Comparison of ENCODE assay signal across 18 cellular contexts in the genomic region with DNA sequence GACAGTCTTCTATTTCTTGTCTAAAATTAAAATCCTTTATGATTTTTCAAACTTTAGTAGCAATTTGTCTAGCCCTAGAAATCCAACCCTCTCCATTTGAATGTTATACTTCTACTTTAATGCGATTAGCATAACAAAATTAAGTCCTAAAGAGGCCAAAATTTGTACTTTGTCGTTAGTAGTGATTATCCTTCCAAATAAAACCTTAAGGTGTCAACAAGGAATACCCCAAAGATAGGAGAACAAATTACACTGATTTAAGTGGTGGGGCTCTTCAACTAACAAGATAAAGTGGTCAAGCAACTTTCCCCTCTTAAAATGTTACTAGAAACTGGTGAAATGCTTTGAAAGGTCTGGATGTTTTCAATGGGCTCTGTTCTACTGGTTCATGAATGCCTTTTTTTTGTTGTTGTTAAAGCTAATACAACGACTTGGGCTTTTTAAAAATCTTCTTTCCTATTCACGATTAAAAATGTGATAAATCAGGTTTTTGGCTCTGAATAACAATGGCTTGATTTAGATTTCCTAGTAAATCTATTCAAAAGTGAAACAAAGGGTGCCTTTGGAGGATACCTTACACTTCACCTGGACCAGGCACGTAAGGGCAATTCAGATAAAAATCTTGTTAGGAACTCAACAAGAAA. TPM values are rescaled to one million over a fixed set of nuclear protein-coding genes. Genes with fewer than 3 reads are reported as not detected.
DNase-seq lines count a peak whose midpoint lies in the region; TF ChIP-seq lines count a peak whose summit lies in the region.
"Had no signal": no experiment of that assay in that cellular context is flagged by ENCODE, and none has a peak within 500 bp of the region (broad histone marks: within the 10 kb centered on the region; RNA-seq: fewer than 3 reads in every experiment).

No MANE protein-coding gene starts in this region.

- H3K79me2 ChIP-seq in Karpas-422 (ENCODE audit: low read length): no peaks in the 10 kb centered on the region

- H3K36me3 Mint-ChIP-seq in endodermal cell (ENCODE audit: low read depth): no peaks in the 10 kb centered on the region

- H3K9me3 ChIP-seq in HAP-1 (peaks cover 3% of the 10 kb centered on the region), endodermal cell (ENCODE audit: control insufficient read depth, low read length) (peaks cover 5% of the 10 kb centered on the region), Karpas-422 (ENCODE audit: low read length) (no peaks in the 10 kb centered on the region)
- H3K9me3 ChIP-seq: left lung, ovary had no signal

- H3K4me1 ChIP-seq in HAP-1 (peaks cover 29% of the 10 kb centered on the region), endodermal cell (ENCODE audit: control insufficient read depth, insufficient read depth, low read length) (peaks cover 4% of the 10 kb centered on the region), Karpas-422 (ENCODE audit: low read length) (no peaks in the 10 kb centered on the region)

- H3K4me2 ChIP-seq in Karpas-422 (ENCODE audit: low read depth, low read length, poor library complexity, severe bottlenecking): no peak overlapping the region
- H3K4me2 ChIP-seq: KMS-11 had no signal

- WGBS in endodermal cell (ENCODE audit: insufficient coverage in 1 of 2, insufficient read length in 1 of 2), 2 experiments: 3 to 7% methylated on average over 2 to 5 of the region's 5 CpGs

- no peak overlapping the region for H3K27ac Mint-ChIP-seq in endodermal cell
- H3K27ac Mint-ChIP-seq: activated CD8-positive, alpha-beta T cell treated with anti-CD3 and anti-CD28 coated beads for 36 hours; activated T-helper 2 cell treated with anti-CD3 and anti-CD28 coated beads, Interferon-gamma antibody, Interleukin-2, Interleukin-4, amounts not matched to agents 10 μg/mL and 5 μg/mL and 100 μg/mL, durations not matched to agents 14 hours and 24 hours and 36 hours had no signal

- H3K27me3 ChIP-seq in HAP-1 (ENCODE audit: low read depth) (no peaks in the 10 kb centered on the region), endodermal cell (ENCODE audit: control insufficient read depth, insufficient read depth, low read length, poor library complexity, severe bottlenecking) (peaks cover 96% of the 10 kb centered on the region), Karpas-422 (ENCODE audit: low read length) (no peaks in the 10 kb centered on the region)
- H3K27me3 ChIP-seq: ovary had no signal

- H3K9me3 Mint-ChIP-seq in endodermal cell: no peaks in the 10 kb centered on the region
- H3K9me3 Mint-ChIP-seq: activated CD8-positive, alpha-beta T cell treated with anti-CD3 and anti-CD28 coated beads for 36 hours; activated T-helper 2 cell treated with anti-CD3 and anti-CD28 coated beads, Interferon-gamma antibody, Interleukin-2, Interleukin-4, amounts not matched to agents 10 μg/mL and 5 μg/mL and 100 μg/mL, durations not matched to agents 14 hours and 24 hours and 36 hours had no signal

- H3K36me3 ChIP-seq in HAP-1 (replicated peaks) (no peaks in the 10 kb centered on the region; the same call in 1 of the 2 replicates), endodermal cell (ENCODE audit: control insufficient read depth, insufficient read depth, low read length) (no peaks in the 10 kb centered on the region), Karpas-422 (ENCODE audit: insufficient read depth, low read length) (no peaks in the 10 kb centered on the region)
- H3K36me3 ChIP-seq: left lung, ovary had no signal

- H3K4me3 Mint-ChIP-seq in endodermal cell: peak overlapping the region; percentile 13
- H3K4me3 Mint-ChIP-seq: activated CD8-positive, alpha-beta T cell treated with anti-CD3 and anti-CD28 coated beads for 36 hours had no signal

- in situ Hi-C loops in HAP-1 (cut with MboI; ENCODE audit: low sequenced_read_pairs): no loop called here

- H4K20me1 ChIP-seq in Karpas-422 (ENCODE audit: insufficient read depth, low read depth, low read length): no peaks in the 10 kb centered on the region

- H3K9me2 ChIP-seq in Karpas-422 (replicated peaks; ENCODE audit: insufficient read depth, low read length): no peaks in the 10 kb centered on the region

- H3K9ac ChIP-seq in endodermal cell (ENCODE audit: extremely low read depth, low read length, poor library complexity, severe bottlenecking) (no peak overlapping the region), Karpas-422 (ENCODE audit: low read length) (no peak overlapping the region)
- H3K9ac ChIP-seq: KMS-11 had no signal

- H3K27ac ChIP-seq in endodermal cell (ENCODE audit: low read depth, low read length): peak overlapping the region; percentile 100
- no peak overlapping the region for H3K27ac ChIP-seq in Karpas-422 (ENCODE audit: low read length)
- H3K27ac ChIP-seq: KMS-11, left lung, ovary, VCaP had no signal

- peaks cover 89% of the 10 kb centered on the region for H3K27me3 Mint-ChIP-seq in endodermal cell (ENCODE audit: insufficient read depth)

- peak overlapping the region; percentile 50 for H3K4me3 ChIP-seq in HAP-1
- peak overlapping the region; percentile 80 for H3K4me3 ChIP-seq in endodermal cell (ENCODE audit: low read length)
- H3K4me3 ChIP-seq in Karpas-422 (ENCODE audit: low read length): no peak overlapping the region
- H3K4me3 ChIP-seq: left lung, ovary had no signal

- H2AFZ ChIP-seq in Karpas-422 (ENCODE audit: low read length): no peak overlapping the region

- DNase-seq in HAP-1 (ENCODE audit: low spot score in 2 of 2): peak; percentile 29 to 85
- DNase-seq in NCI-H345 treated with DMSO at 0.1 percent for 48 hours (lab: John Stamatoyannopoulos, UW; ENCODE audit: unreplicated experiment): peak; percentile 54
- DNase-seq in endodermal cell: no peak
- peak; percentile 46 for DNase-seq in pons (ENCODE audit: low spot score)
- no peak for DNase-seq in Karpas-422
- no peak for DNase-seq in NCI-H1694 (lab: John Stamatoyannopoulos, UW)
- no peak for DNase-seq in RPMI8226
- DNase-seq: activated CD8-positive, alpha-beta T cell treated with anti-CD3 and anti-CD28 coated beads for 36 hours; left lung; NCI-H2171; ovary; stimulated activated CD4-positive, alpha-beta T cell treated with anti-CD3 and anti-CD28 coated beads, Interleukin-4, amount 100 ng/mL, for 1 hour; T-helper 1 cell had no signal

- TF ChIP-seq CTCF in endodermal cell (conservative IDR thresholded peaks at IDR 0.05): no peak

- peaks cover 46% of the 10 kb centered on the region for H3K4me1 Mint-ChIP-seq in endodermal cell

RNA-seq across cellular contexts. Expression of a gene that starts 3.3 kb away (rescaled TPM):
- 10 to 100 TPM in 1 of 2 donors, 1 to 10 TPM in 1; 5.2 to 10.1 TPM for total RNA-seq in endodermal cell
- 53.2 TPM for polyA plus RNA-seq in endodermal cell (2013, experiment 1 of 2)
- polyA plus RNA-seq in endodermal cell (2013, experiment 2 of 2): 46.1 TPM
- total RNA-seq in Karpas-422 (2014; rRNA removed; shearing (Covaris generic); ENCODE audit: low replicate concordance): not detected in 2 replicates
- total RNA-seq: activated CD8-positive, alpha-beta T cell treated with anti-CD3 and anti-CD28 coated beads for 36 hours; fibroblast of villous mesenchyme; ovary; Right ventricle myocardium inferior had no signal

Comparison
In these comparisons a context has a peak if more than half of its experiments do, and no peak if none do; other contexts are left out.
1. DNase-seq: peak in HAP-1 (2 of 2), NCI-H345 treated with DMSO at 0.1 percent for 48 hours (single experiment) and pons (single experiment); none in endodermal cell (single experiment), Karpas-422 (single experiment), NCI-H1694 (single experiment) and RPMI8226 (single experiment).